13 cellular contexts compared by ENCODE assay signal in genomic region chr10:7159517-7159916, GRCh38.
"Had no signal": no experiment of that assay in that cellular context is flagged by ENCODE, and none has a peak within 500 bp of the region (broad histone marks: within the 10 kb centered on the region; RNA-seq: fewer than 3 reads in every experiment).

No MANE protein-coding gene starts in this region.

- H3K36me3 ChIP-seq: right lobe of liver had no signal

- H3K27me3 Mint-ChIP-seq: brain, progenitor cell of endocrine pancreas had no signal

- H3K4me1 ChIP-seq: right lobe of liver had no signal

- H3K27ac Mint-ChIP-seq: brain, mesothelial cell of epicardium, progenitor cell of endocrine pancreas had no signal

- H3K9me3 ChIP-seq: right lobe of liver, spleen had no signal

- DNase-seq: activated T-cell treated with anti-CD3 and anti-CD28 coated beads for 4 hours; amygdala; cerebellar nuclear complex; hippocampal formation; occipital lobe; right lobe of liver; spleen; stimulated activated CD4-positive, alpha-beta T cell treated with anti-CD3 and anti-CD28 coated beads, Interleukin-1b, Interleukin-23, amount 100 ng/mL, for 48 hours; stimulated activated naive CD4-positive, alpha-beta T cell treated with Interleukin-2 at 50 U/mL for 16 hours had no signal

- H3K36me3 Mint-ChIP-seq: mesothelial cell of epicardium had no signal

- H3K27ac ChIP-seq: right lobe of liver, VCaP had no signal

- ATAC-seq: right lobe of liver had no signal

- H3K4me1 Mint-ChIP-seq: brain, mesothelial cell of epicardium had no signal

- H3K4me3 ChIP-seq: right lobe of liver, spleen had no signal

- H3K27me3 ChIP-seq: right lobe of liver, spleen had no signal

- H3K4me3 Mint-ChIP-seq: brain, mesothelial cell of epicardium had no signal

- H3K9me3 Mint-ChIP-seq: brain, mesothelial cell of epicardium had no signal
